Comparison of ENCODE assay signal across 22 cellular contexts in genomic region chr4:113576947-113577678, GRCh38.
DNase-seq lines count a peak whose midpoint lies in the region; ATAC-seq and TF ChIP-seq lines count a peak whose summit lies in the region.
"Had no signal": no experiment of that assay in that cellular context is flagged by ENCODE, and none has a peak within 500 bp of the region (broad histone marks: within the 10 kb centered on the region; RNA-seq: fewer than 3 reads in every experiment).

No MANE protein-coding gene starts in this region.

- no peaks in the 10 kb centered on the region for H3K36me3 ChIP-seq in HEK293 (ENCODE audit: control insufficient read depth in 2 of 2, insufficient read depth in 1 of 2, low read length in 2 of 2)
- H3K36me3 ChIP-seq: esophagus squamous epithelium had no signal

- no peak for ATAC-seq in activated CD4-positive, alpha-beta T cell treated with anti-CD3 and anti-CD28 coated beads for 36 hours
- ATAC-seq in natural killer cell treated with Interleukin-12 subunit alpha and Interleukin-12 subunit beta and Interleukin-15 and Interleukin-18, amount 100 ng/mL, for 72 hours, result no peak
- no peak for ATAC-seq in GM21381 (IDR thresholded peaks at IDR 0.05; ENCODE audit: unreplicated experiment)
- ATAC-seq: stimulated activated naive B cell treated with anti-CD40 and anti-IgM and Interleukin-4, amounts not matched to agents 10 μg/mL and 1 μg/mL and 100 μg/mL, for 72 hours had no signal

- peaks cover 14% of the 10 kb centered on the region for H3K4me1 ChIP-seq in HEK293 (ENCODE audit: control insufficient read depth, insufficient read depth, low read length)

- no peaks in the 10 kb centered on the region for H3K9me3 ChIP-seq in HEK293 (ENCODE audit: control insufficient read depth, insufficient read depth, low read depth, low read length)
- H3K9me3 ChIP-seq: esophagus squamous epithelium, testis had no signal

- POLR2A ChIA-PET in activated CD4-positive, alpha-beta T cell treated with anti-CD3 and anti-CD28 coated beads for 36 hours (lab: Charles Lee), result no interaction called here
- POLR2A ChIA-PET in HEK293 (lab: Yijun Ruan, JAX), result no interaction called here

- peak overlapping the region; percentile 72 for H3K27ac Mint-ChIP-seq in activated CD4-positive, alpha-beta T cell treated with anti-CD3 and anti-CD28 coated beads for 36 hours
- H3K27ac Mint-ChIP-seq in activated naive CD8-positive, alpha-beta T cell treated with anti-CD3 and anti-CD28 coated beads for 36 hours, result peak overlapping the region; percentile 1
- H3K27ac Mint-ChIP-seq in natural killer cell treated with Interleukin-12 subunit alpha and Interleukin-12 subunit beta and Interleukin-15 and Interleukin-18, amount 100 ng/mL, for 72 hours, result peak overlapping the region in 1 of 2 donors; percentile 1
- H3K27ac Mint-ChIP-seq: activated CD4-positive, alpha-beta T cell treated with anti-CD3 and anti-CD28 coated beads, Interleukin-2, amount 10 ng/mL, durations not matched to agents 7 days and 5 days; stimulated activated naive B cell treated with anti-CD40 and anti-IgM and Interleukin-4, amounts not matched to agents 10 μg/mL and 1 μg/mL and 100 μg/mL, for 72 hours had no signal

- TF ChIP-seq CTCF in HEK293 (tag by site-specific recombination; IDR thresholded peaks at IDR 0.05), result no peak

- CTCF ChIA-PET in activated CD4-positive, alpha-beta T cell treated with anti-CD3 and anti-CD28 coated beads for 36 hours (lab: Charles Lee), result interaction anchor here (0.8 to 1.9 kb wide), 4 partner anchors 9 to 144 kb away, joined by 3 to 5 read pairs (median 4); no protein-coding TSS in a partner anchor
- CTCF ChIA-PET in HEK293 (lab: Yijun Ruan, JAX), result interaction anchor here (0.7 kb wide), 1 partner anchor 124 kb away, joined by 3 read pairs; no protein-coding TSS in a partner anchor

- H3K27ac ChIP-seq in HEK293 (ENCODE audit: extremely low read depth, low read depth, low read length), result no peak overlapping the region
- H3K27ac ChIP-seq: esophagus squamous epithelium, testis had no signal

- intact Hi-C loops in activated CD4-positive, alpha-beta T cell treated with anti-CD3 and anti-CD28 coated beads for 36 hours (cut with DNase I, micrococcal nuclease), result no loop called here

- no peak overlapping the region for H3K4me3 Mint-ChIP-seq in activated CD4-positive, alpha-beta T cell treated with anti-CD3 and anti-CD28 coated beads for 36 hours
- H3K4me3 Mint-ChIP-seq in activated naive CD8-positive, alpha-beta T cell treated with anti-CD3 and anti-CD28 coated beads for 36 hours, result no peak overlapping the region
- H3K4me3 Mint-ChIP-seq in natural killer cell treated with Interleukin-12 subunit alpha and Interleukin-12 subunit beta and Interleukin-15 and Interleukin-18, amount 100 ng/mL, for 72 hours, result peak overlapping the region; percentile 47
- H3K4me3 Mint-ChIP-seq: activated CD4-positive, alpha-beta T cell treated with anti-CD3 and anti-CD28 coated beads, Interleukin-2, amount 10 ng/mL, durations not matched to agents 7 days and 5 days; nephron; stimulated activated naive B cell treated with anti-CD40 and anti-IgM and Interleukin-4, amounts not matched to agents 10 μg/mL and 1 μg/mL and 100 μg/mL, for 72 hours had no signal

- peaks cover 12% of the 10 kb centered on the region for H3K9me3 Mint-ChIP-seq in activated CD4-positive, alpha-beta T cell treated with anti-CD3 and anti-CD28 coated beads for 36 hours (ENCODE audit: low read depth)
- H3K9me3 Mint-ChIP-seq in activated naive CD8-positive, alpha-beta T cell treated with anti-CD3 and anti-CD28 coated beads for 36 hours, result peaks cover 7% of the 10 kb centered on the region
- peaks cover 3% of the 10 kb centered on the region for H3K9me3 Mint-ChIP-seq in natural killer cell treated with Interleukin-12 subunit alpha and Interleukin-12 subunit beta and Interleukin-15 and Interleukin-18, amount 100 ng/mL, for 72 hours

- DNase-seq in activated CD4-positive, alpha-beta T cell treated with anti-CD3 and anti-CD28 coated beads for 36 hours, result no peak
- no peak for DNase-seq in activated CD4-positive, alpha-beta T cell treated with anti-CD3 and anti-CD28 coated beads, Interleukin-2, amount 50 U/mL, for 4 hours
- no peak for DNase-seq in activated naive CD8-positive, alpha-beta T cell treated with anti-CD3 and anti-CD28 coated beads for 36 hours
- no peak for DNase-seq in natural killer cell treated with Interleukin-12 subunit alpha and Interleukin-12 subunit beta and Interleukin-15 and Interleukin-18, amount 100 ng/mL, for 72 hours (ENCODE audit: low spot score)
- no peak for DNase-seq in effector CD4-positive, alpha-beta T cell
- DNase-seq in NCI-H187 treated with DMSO at 0.1 percent for 48 hours (lab: John Stamatoyannopoulos, UW), result no peak
- DNase-seq: activated CD4-positive, alpha-beta T cell treated with anti-CD3 and anti-CD28 coated beads, Interleukin-2, amount 10 ng/mL, durations not matched to agents 7 days and 5 days; activated CD8-positive, alpha-beta memory T cell treated with anti-CD3 and anti-CD28 coated beads, Interleukin-2, amount 50 U/mL, for 48 hours; activated naive CD4-positive, alpha-beta T cell treated with Interleukin-2 at 50 U/mL for 16 hours; DMS53; esophagus squamous epithelium; NCI-H1417; NCI-H2107; NCI-H524; posterior cingulate gyrus; stimulated activated CD4-positive, alpha-beta T cell treated with anti-CD3 and anti-CD28 coated beads, Interleukin-1b, Interleukin-23, amount 100 ng/mL, for 48 hours; stimulated activated naive B cell treated with anti-CD40 and anti-IgM and Interleukin-4, amounts not matched to agents 10 μg/mL and 1 μg/mL and 100 μg/mL, for 72 hours; SW 1271; testis had no signal

- peaks cover 66% of the 10 kb centered on the region for H3K4me1 Mint-ChIP-seq in activated CD4-positive, alpha-beta T cell treated with anti-CD3 and anti-CD28 coated beads for 36 hours
- H3K4me1 Mint-ChIP-seq in activated naive CD8-positive, alpha-beta T cell treated with anti-CD3 and anti-CD28 coated beads for 36 hours, result peaks cover 46% of the 10 kb centered on the region
- H3K4me1 Mint-ChIP-seq in natural killer cell treated with Interleukin-12 subunit alpha and Interleukin-12 subunit beta and Interleukin-15 and Interleukin-18, amount 100 ng/mL, for 72 hours (ENCODE audit: low read depth in 2 of 2), result peaks cover 38 to 41% of the 10 kb centered on the region in 2 donors

- H3K36me3 Mint-ChIP-seq in activated CD4-positive, alpha-beta T cell treated with anti-CD3 and anti-CD28 coated beads for 36 hours (ENCODE audit: low read depth), result peaks cover 31% of the 10 kb centered on the region
- H3K36me3 Mint-ChIP-seq in activated naive CD8-positive, alpha-beta T cell treated with anti-CD3 and anti-CD28 coated beads for 36 hours, result peaks cover 30% of the 10 kb centered on the region
- H3K36me3 Mint-ChIP-seq in natural killer cell treated with Interleukin-12 subunit alpha and Interleukin-12 subunit beta and Interleukin-15 and Interleukin-18, amount 100 ng/mL, for 72 hours, result peaks cover 5% of the 10 kb centered on the region

- H3K4me3 ChIP-seq in HEK293 (ENCODE audit: low read depth, low read length), result no peak overlapping the region
- H3K4me3 ChIP-seq: esophagus squamous epithelium, testis had no signal

- no peaks in the 10 kb centered on the region for H3K27me3 Mint-ChIP-seq in activated CD4-positive, alpha-beta T cell treated with anti-CD3 and anti-CD28 coated beads for 36 hours
- H3K27me3 Mint-ChIP-seq in activated naive CD8-positive, alpha-beta T cell treated with anti-CD3 and anti-CD28 coated beads for 36 hours, result no peaks in the 10 kb centered on the region
- H3K27me3 Mint-ChIP-seq in natural killer cell treated with Interleukin-12 subunit alpha and Interleukin-12 subunit beta and Interleukin-15 and Interleukin-18, amount 100 ng/mL, for 72 hours, result no peaks in the 10 kb centered on the region
- H3K27me3 Mint-ChIP-seq: activated CD4-positive, alpha-beta T cell treated with anti-CD3 and anti-CD28 coated beads, Interleukin-2, amount 10 ng/mL, durations not matched to agents 7 days and 5 days; stimulated activated naive B cell treated with anti-CD40 and anti-IgM and Interleukin-4, amounts not matched to agents 10 μg/mL and 1 μg/mL and 100 μg/mL, for 72 hours had no signal

TF ChIP-seq in HEK293, 187 proteins besides CTCF, POLR2A, EP300 and RAD21 (continues in another document):
- TF ChIP-seq ZNF140 (tag by site-specific recombination; IDR thresholded peaks at IDR 0.05) (no peak), ZNF514 (tag by site-specific recombination; IDR thresholded peaks at IDR 0.05) (no peak), ZNF48 (tag by site-specific recombination; IDR thresholded peaks at IDR 0.05) (no peak), PRDM6 (tag by site-specific recombination; IDR thresholded peaks at IDR 0.05) (0 out of 2 replicates have a peak, but pooled peaks have one; percentile 6), RBAK (tag by site-specific recombination; IDR thresholded peaks at IDR 0.05) (no peak), ZNF2 (tag by site-specific recombination; IDR thresholded peaks at IDR 0.05) (no peak)
